In the genomic region with DNA sequence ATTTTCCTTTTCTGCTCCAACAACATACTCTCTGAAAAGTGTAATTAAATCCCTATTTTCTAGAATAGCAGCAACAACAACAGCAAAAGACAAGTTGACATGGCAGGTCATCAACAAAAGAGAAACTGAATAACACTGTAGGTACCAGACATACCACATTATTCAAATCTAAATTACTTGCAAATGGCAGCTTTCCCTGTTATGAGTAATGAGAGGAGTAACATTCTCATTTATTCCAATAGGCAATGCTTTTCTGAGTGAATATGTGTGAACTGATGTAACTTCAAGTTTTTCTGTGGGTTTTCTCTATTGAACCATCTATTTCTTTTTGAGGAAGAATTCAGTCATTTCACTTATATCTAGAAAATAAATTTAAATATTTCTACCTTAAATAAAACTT, we compare ENCODE assay signal across 29 cellular contexts.
"Had no signal": no experiment of that assay in that cellular context is flagged by ENCODE, and none has a peak within 500 bp of the region (broad histone marks: within the 10 kb centered on the region; RNA-seq: fewer than 3 reads in every experiment).

No MANE protein-coding gene starts in this region.

- H3K4me1 ChIP-seq: colonic mucosa, esophagus muscularis mucosa, esophagus squamous epithelium, foreskin keratinocyte, gastrocnemius medialis, gastroesophageal sphincter, heart left ventricle, heart right ventricle had no signal

- H3K27me3 Mint-ChIP-seq: dendritic cell treated with granulocyte-macrophage colony-stimulating factor and Interleukin-4, amounts not matched to agents 40 ng/mL and 50 ng/mL, for 4 days; effector memory CD8-positive, alpha-beta T cell had no signal

- ATAC-seq: effector memory CD8-positive, alpha-beta T cell; esophagus mucosa; foreskin keratinocyte; gastrocnemius medialis; gastroesophageal sphincter; heart left ventricle; heart right ventricle had no signal

- H3K4me3 ChIP-seq: colonic mucosa, coronary artery, dorsolateral prefrontal cortex, esophagus muscularis mucosa, esophagus squamous epithelium, gastrocnemius medialis, gastroesophageal sphincter, heart left ventricle, heart right ventricle had no signal

- FAIRE-seq: colon, endometrium, endothelial cell of umbilical vein, frontal cortex had no signal

- H3K36me3 ChIP-seq: colonic mucosa, esophagus muscularis mucosa, esophagus squamous epithelium, gastrocnemius medialis, gastroesophageal sphincter, heart left ventricle, heart right ventricle had no signal

- H3K27me3 ChIP-seq: colonic mucosa, dorsolateral prefrontal cortex, esophagus muscularis mucosa, esophagus squamous epithelium, foreskin keratinocyte, gastrocnemius medialis, gastroesophageal sphincter, heart left ventricle, heart right ventricle had no signal

- H3K27ac Mint-ChIP-seq: dendritic cell treated with granulocyte-macrophage colony-stimulating factor and Interleukin-4, amounts not matched to agents 40 ng/mL and 50 ng/mL, for 4 days; effector memory CD8-positive, alpha-beta T cell; endodermal cell had no signal

- H3K4me3 Mint-ChIP-seq: dendritic cell treated with granulocyte-macrophage colony-stimulating factor and Interleukin-4, amounts not matched to agents 40 ng/mL and 50 ng/mL, for 4 days; effector memory CD8-positive, alpha-beta T cell; endodermal cell had no signal

- DNase-seq: colonic mucosa; cortex of kidney; dermis blood vessel endothelial cell; dorsolateral prefrontal cortex; effector CD4-positive, alpha-beta T cell; effector CD8-positive, alpha-beta T cell; effector memory CD4-positive, alpha-beta T cell; effector memory CD8-positive, alpha-beta T cell; endodermal cell; erythroblast; esophagus squamous epithelium; foreskin fibroblast; foreskin keratinocyte; foreskin melanocyte; gastrocnemius medialis; glutamatergic neuron; head of caudate nucleus; heart left ventricle; heart right ventricle had no signal

- H3K27ac ChIP-seq: colonic mucosa, coronary artery, dorsolateral prefrontal cortex, epithelial cell of prostate, esophagus muscularis mucosa, esophagus squamous epithelium, foreskin keratinocyte, gastrocnemius medialis, gastroesophageal sphincter, heart left ventricle, heart right ventricle had no signal

- H3K9me3 ChIP-seq: colonic mucosa, esophagus muscularis mucosa, esophagus squamous epithelium, gastrocnemius medialis, gastroesophageal sphincter had no signal

- H3K4me1 Mint-ChIP-seq: endodermal cell had no signal
